In the genomic region with DNA sequence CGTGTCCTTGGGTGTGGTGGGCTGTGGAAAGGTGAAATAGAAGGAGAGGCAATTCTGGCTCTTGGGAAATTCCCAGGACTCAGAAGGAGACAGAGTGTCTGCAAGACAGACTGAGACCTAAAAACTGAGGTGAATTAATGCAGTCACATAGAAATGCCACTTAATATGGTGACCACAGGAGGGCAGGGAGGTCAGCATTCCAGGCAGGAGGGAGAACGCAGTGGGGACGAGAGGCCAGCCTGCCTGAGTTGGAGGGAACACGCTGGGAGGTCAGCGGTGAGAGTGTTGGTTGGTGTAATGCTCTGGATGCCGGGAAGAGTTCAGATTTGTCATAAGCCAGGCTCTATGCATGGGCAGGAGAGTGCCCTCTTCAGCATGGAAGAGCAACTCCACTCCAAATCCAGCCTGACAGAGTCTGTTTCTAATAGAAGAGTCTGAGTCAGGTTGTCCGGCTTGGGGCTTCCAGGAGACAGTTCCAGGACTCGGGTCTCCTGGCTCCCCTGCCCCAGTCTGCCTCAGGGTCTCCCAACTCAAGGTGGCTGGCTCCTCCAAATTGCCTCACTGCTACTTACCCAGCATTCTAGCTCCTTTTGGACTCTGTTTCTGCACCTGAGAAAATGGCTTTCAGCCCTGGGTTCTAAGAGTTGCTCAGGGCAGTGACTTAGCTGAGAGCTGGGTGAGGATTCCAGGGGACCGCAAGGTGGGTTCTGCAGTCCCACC, we compare ENCODE assay signal across 9 cellular contexts. TPM values are rescaled to one million over a fixed set of nuclear protein-coding genes. Genes with fewer than 3 reads are reported as not detected.
A peak's percentile ranks its signal among the peaks of the same experiment; 100 is the strongest.
DNase-seq lines count a peak whose midpoint lies in the region; ATAC-seq, FAIRE-seq and TF ChIP-seq lines count a peak whose summit lies in the region.
"Had no signal": no experiment of that assay in that cellular context is flagged by ENCODE, and none has a peak within 500 bp of the region (broad histone marks: within the 10 kb centered on the region; RNA-seq: fewer than 3 reads in every experiment).

No MANE protein-coding gene starts in this region.

- H3K4me2 ChIP-seq in GM23248 (ENCODE audit: unreplicated experiment) (peak overlapping the region; percentile 52), OCI-LY7 (ENCODE audit: low read length) (no peak overlapping the region), endothelial cell of umbilical vein (ENCODE audit: insufficient read depth, low read length) (no peak overlapping the region)

- H3K9ac ChIP-seq in GM23248 (no peak overlapping the region), endothelial cell of umbilical vein (replicated peaks; ENCODE audit: extremely low read depth, insufficient read depth, low read length) (no peak overlapping the region)

- no peak for ATAC-seq in HG03280 (IDR thresholded peaks at IDR 0.05; ENCODE audit: unreplicated experiment)

- H3K36me3 Mint-ChIP-seq in CD14-positive monocyte: no peaks in the 10 kb centered on the region

- H3K27me3 ChIP-seq in GM23248 (replicated peaks; ENCODE audit: insufficient read depth) (peaks cover 13% of the 10 kb centered on the region; the same call in 1 of the 2 replicates), endothelial cell of umbilical vein (ENCODE audit: control insufficient read depth in 2 of 2, insufficient read depth in 2 of 2, low read length in 2 of 2) (peaks cover 5 to 21% of the 10 kb centered on the region in 2 experiments)

- WGBS in GM23248 (ENCODE audit: low coverage in 1 of 2, low lambda C conversion rate in 2 of 2, missing lambda C conversion rate in 2 of 2), 2 experiments: 8 to 11% methylated on average over 9 of the region's 9 CpGs

- CTCF ChIA-PET in OCI-LY7 (lab: Charles Lee; ENCODE audit: unreplicated experiment): no interaction called here
- CTCF ChIA-PET in endothelial cell of umbilical vein (lab: Charles Lee): interaction anchor here (0.9 to 1.9 kb wide), 7 partner anchors 10 to 251 kb away, joined by 3 to 11 read pairs (median 5); no protein-coding TSS in a partner anchor

- H3K27me3 Mint-ChIP-seq in CD14-positive monocyte (ENCODE audit: low read depth in 3 of 3): peaks cover 6 to 13% (median 9%) of the 10 kb centered on the region in 3 donors

- intact Hi-C loops in OCI-LY7 (cut with micrococcal nuclease; ENCODE audit: unreplicated experiment) (no loop called here), endothelial cell of umbilical vein (cut with micrococcal nuclease) (loop anchor here (1.0 kb wide), 1 partner anchor 36 kb away; no protein-coding TSS in a partner anchor), CD14-positive monocyte (cut with micrococcal nuclease) (no loop called here)

- no peak for TF ChIP-seq POLR2A in endothelial cell of umbilical vein (IDR thresholded peaks at IDR 0.05; ENCODE audit: low read depth, low read length)

- H3K27ac Mint-ChIP-seq in CD14-positive monocyte: peak overlapping the region in 1 of 7 donors; percentile 16
- H3K27ac Mint-ChIP-seq: dendritic cell treated with granulocyte-macrophage colony-stimulating factor and Interleukin-4, amounts not matched to agents 40 ng/mL and 50 ng/mL, for 4 days had no signal

- H4K20me1 ChIP-seq in GM23248 (ENCODE audit: insufficient read depth) (no peaks in the 10 kb centered on the region), OCI-LY7 (ENCODE audit: insufficient read depth, low read length) (no peaks in the 10 kb centered on the region), endothelial cell of umbilical vein (replicated peaks; ENCODE audit: control insufficient read depth, extremely low read depth, insufficient read depth, low read length) (no peaks in the 10 kb centered on the region)

- H3K79me2 ChIP-seq in GM23248 (ENCODE audit: insufficient read depth) (no peaks in the 10 kb centered on the region), OCI-LY7 (ENCODE audit: insufficient read depth, low read depth, low read length) (no peaks in the 10 kb centered on the region), endothelial cell of umbilical vein (ENCODE audit: control insufficient read depth, insufficient read depth, low read length) (no peaks in the 10 kb centered on the region)

- H3K9me2 ChIP-seq in GM23248 (ENCODE audit: insufficient read depth) (no peaks in the 10 kb centered on the region), OCI-LY7 (ENCODE audit: insufficient read depth, low read length) (no peaks in the 10 kb centered on the region)

- H3K9me3 ChIP-seq in GM23248 (ENCODE audit: low read depth): no peaks in the 10 kb centered on the region
- no peaks in the 10 kb centered on the region for H3K9me3 ChIP-seq in OCI-LY7 (ENCODE audit: low read length)
- H3K9me3 ChIP-seq in endothelial cell of umbilical vein (replicated peaks; ENCODE audit: control insufficient read depth, insufficient read depth, low read length): no peaks in the 10 kb centered on the region

- H2AFZ ChIP-seq in GM23248 (peak overlapping the region; percentile 52), OCI-LY7 (ENCODE audit: low read length) (no peak overlapping the region), endothelial cell of umbilical vein (ENCODE audit: low read depth, low read length) (no peak overlapping the region)

- H3K27ac ChIP-seq in GM23248: peak overlapping the region; percentile 47
- H3K27ac ChIP-seq in OCI-LY7 (ENCODE audit: low read depth, low read length, poor library complexity, severe bottlenecking): no peak overlapping the region
- H3K27ac ChIP-seq in endothelial cell of umbilical vein (ENCODE audit: insufficient read depth, low read depth, low read length): no peak overlapping the region

- H3K4me1 ChIP-seq in GM23248 (ENCODE audit: insufficient read depth) (peaks cover 12% of the 10 kb centered on the region), OCI-LY7 (ENCODE audit: insufficient read depth, low read length, poor library complexity, severe bottlenecking) (no peaks in the 10 kb centered on the region), endothelial cell of umbilical vein (ENCODE audit: control insufficient read depth, extremely low read depth, insufficient read depth, low read length) (no peaks in the 10 kb centered on the region)

- DNase-seq in ACHN (peak; percentile 92), GM23248 (peak; percentile 95), OCI-LY7 (ENCODE audit: low spot score) (peak; percentile 24), endothelial cell of umbilical vein (ENCODE audit: low read depth, low spot score) (peak; percentile 38), myocyte (ENCODE audit: low read depth) (peak; percentile 53), middle frontal gyrus (ENCODE audit: extremely low spot score, low spot score) (no peak), CD14-positive monocyte (ENCODE audit: low spot score) (no peak)

- BruUV-seq in OCI-LY7 (replicated peaks; lab: Mats Ljungman, UMichigan): no TSS peak
- BruUV-seq in endothelial cell of umbilical vein (replicated peaks; lab: Mats Ljungman, UMichigan): no TSS peak

- in situ Hi-C loops in ACHN (cut with HindIII; ENCODE audit: low pct_ligation_motif_present, low pct_unique_long_range_greater_than_20kb, low sequenced_read_pairs) (no loop called here), GM23248 (cut with MboI) (no loop called here)

- peaks cover 6% of the 10 kb centered on the region; the same call in 1 of the 2 replicates for H3F3A ChIP-seq in GM23248 (ENCODE audit: insufficient read depth)

- POLR2A ChIA-PET in OCI-LY7 (lab: Charles Lee): no interaction called here
- POLR2A ChIA-PET in endothelial cell of umbilical vein (lab: Charles Lee): no interaction called here

- H3K36me3 ChIP-seq in GM23248 (ENCODE audit: low read depth) (no peaks in the 10 kb centered on the region), OCI-LY7 (ENCODE audit: insufficient read depth, low read length) (no peaks in the 10 kb centered on the region), endothelial cell of umbilical vein (ENCODE audit: control insufficient read depth in 2 of 2, extremely low read depth in 1 of 2, insufficient read depth in 2 of 2, low read length in 2 of 2) (no peaks in the 10 kb centered on the region)

- no peaks in the 10 kb centered on the region for H3K9me1 ChIP-seq in endothelial cell of umbilical vein (replicated peaks; ENCODE audit: control insufficient read depth, extremely low read depth, insufficient read depth, low read length)

- peak; percentile 74 for FAIRE-seq in endothelial cell of umbilical vein (lab: Jason Lieb, UNC)

- H3K9me3 Mint-ChIP-seq in CD14-positive monocyte: peaks cover 0 to 3% (median 0%) of the 10 kb centered on the region in 7 donors
- H3K9me3 Mint-ChIP-seq: dendritic cell treated with granulocyte-macrophage colony-stimulating factor and Interleukin-4, amounts not matched to agents 40 ng/mL and 50 ng/mL, for 4 days had no signal

- TF ChIP-seq CTCF in OCI-LY7 (conservative IDR thresholded peaks at IDR 0.05; ENCODE audit: low read length): peak; percentile 54
- peak in 1 of 2 donors; percentile 68 for TF ChIP-seq CTCF in endothelial cell of umbilical vein (IDR thresholded peaks at IDR 0.05; ENCODE audit: extremely low read depth in 1 of 2, insufficient read depth in 1 of 2, low read depth in 1 of 2, low read length in 2 of 2)
- TF ChIP-seq CTCF in CD14-positive monocyte (IDR thresholded peaks at IDR 0.05): no peak

- H3K4me1 Mint-ChIP-seq in CD14-positive monocyte: peaks cover 19% of the 10 kb centered on the region

- no peak overlapping the region for H3K4me3 Mint-ChIP-seq in CD14-positive monocyte
- H3K4me3 Mint-ChIP-seq: dendritic cell treated with granulocyte-macrophage colony-stimulating factor and Interleukin-4, amounts not matched to agents 40 ng/mL and 50 ng/mL, for 4 days had no signal

- dilution Hi-C loops in endothelial cell of umbilical vein (cut with MboI; ENCODE audit: extremely low pct_ligation_motif_present, low sequenced_read_pairs): no loop called here

- H3K4me3 ChIP-seq in GM23248 (no peak overlapping the region), OCI-LY7 (ENCODE audit: low read depth, low read length, poor library complexity, severe bottlenecking) (no peak overlapping the region), endothelial cell of umbilical vein (replicated peaks in 1 of 3; ENCODE audit: insufficient read depth in 1 of 3, low read depth in 1 of 3, low read length in 3 of 3) (no peak overlapping the region)

RNA-seq across cellular contexts. Expression of a gene that starts 5.7 kb away (rescaled TPM):
- not detected in 2 replicates for total RNA-seq in GM23248 (2014; rRNA removed; shearing (Covaris generic))
- polyA plus RNA-seq in GM23248 (2016; fragmentation: Nextera tagmentation; extraction: Ambion mirVana): not detected in 2 replicates
- total RNA-seq in OCI-LY7 (2014; rRNA removed; shearing (Covaris generic)): not detected in 2 replicates
- not detected in 2 replicates for total RNA-seq in OCI-LY7 (2022)
- not detected in 2 replicates for total RNA-seq in endothelial cell of umbilical vein
- not detected in 2 replicates for polyA plus RNA-seq in endothelial cell of umbilical vein
- polyA plus RNA-seq in endothelial cell of umbilical vein (2011; cell fraction: cytosol; rRNA removed): not detected in 2 replicates
- not detected in 2 replicates for polyA plus RNA-seq in endothelial cell of umbilical vein (2011; cell fraction: nucleus; rRNA removed)
- not detected in 2 replicates for polyA plus RNA-seq in endothelial cell of umbilical vein (2012)
- not detected in 2 replicates for polyA minus RNA-seq in endothelial cell of umbilical vein
- not detected for polyA minus RNA-seq in endothelial cell of umbilical vein (2011; cell fraction: cytosol; rRNA and poly(A)+ RNA removed)
- not detected in 2 replicates for polyA minus RNA-seq in endothelial cell of umbilical vein (2011; cell fraction: nucleus; rRNA and poly(A)+ RNA removed)
- total RNA-seq in myocyte: 0.26 and 0.29 TPM in 2 replicates
- polyA plus RNA-seq in myocyte (2012): 0.08 TPM
- not detected for polyA plus RNA-seq in CD14-positive monocyte

RNA-seq across cellular contexts. Expression of a gene that starts 30.6 kb away (rescaled TPM):
- total RNA-seq in GM23248 (2014; rRNA removed; shearing (Covaris generic)): 77.9 and 81.0 TPM in 2 replicates
- polyA plus RNA-seq in GM23248 (2016; fragmentation: Nextera tagmentation; extraction: Ambion mirVana) (70.3 and 76.8 TPM in 2 replicates), endothelial cell of umbilical vein (96.1 and 103 TPM in 2 replicates), CD14-positive monocyte (10 to 100 TPM; 22.4 to 43.6 TPM)
- 35.3 and 35.9 TPM in 2 replicates for total RNA-seq in OCI-LY7 (2014; rRNA removed; shearing (Covaris generic))
- total RNA-seq in OCI-LY7 (2022) (24.8 and 28.5 TPM in 2 replicates), endothelial cell of umbilical vein (39.3 and 44.6 TPM in 2 replicates), myocyte (86.5 and 88.2 TPM in 2 replicates)
- polyA plus RNA-seq in endothelial cell of umbilical vein (2011; cell fraction: cytosol; rRNA removed): 76.9 and 83.8 TPM in 2 replicates
- polyA plus RNA-seq in endothelial cell of umbilical vein (2011; cell fraction: nucleus; rRNA removed): 54.7 and 61.3 TPM in 2 replicates
- 43.7 and 52.4 TPM in 2 replicates for polyA plus RNA-seq in endothelial cell of umbilical vein (2012)
- polyA minus RNA-seq in endothelial cell of umbilical vein: 97.0 and 123 TPM in 2 replicates
- polyA minus RNA-seq in endothelial cell of umbilical vein (2011; cell fraction: cytosol; rRNA and poly(A)+ RNA removed): 28.2 TPM
- polyA minus RNA-seq in endothelial cell of umbilical vein (2011; cell fraction: nucleus; rRNA and poly(A)+ RNA removed): 11.3 and 16.9 TPM in 2 replicates
- 109 TPM for polyA plus RNA-seq in myocyte (2012)

RNA-seq across cellular contexts. Expression of a gene that starts 57.9 kb away (rescaled TPM):
- not detected in 2 replicates for total RNA-seq in GM23248 (2014; rRNA removed; shearing (Covaris generic))
- polyA plus RNA-seq in GM23248 (2016; fragmentation: Nextera tagmentation; extraction: Ambion mirVana): not detected in 2 replicates
- not detected in 2 replicates for total RNA-seq in OCI-LY7 (2014; rRNA removed; shearing (Covaris generic))
- not detected in 2 replicates for total RNA-seq in OCI-LY7 (2022)
- not detected in 2 replicates for total RNA-seq in endothelial cell of umbilical vein
- polyA plus RNA-seq in endothelial cell of umbilical vein: not detected in 2 replicates
- not detected in 2 replicates for polyA plus RNA-seq in endothelial cell of umbilical vein (2011; cell fraction: cytosol; rRNA removed)
- polyA plus RNA-seq in endothelial cell of umbilical vein (2011; cell fraction: nucleus; rRNA removed): not detected in 2 replicates
- polyA plus RNA-seq in endothelial cell of umbilical vein (2012): not detected in 2 replicates
- 0.75 TPM in 1 of 2 replicates, not detected in the other for polyA minus RNA-seq in endothelial cell of umbilical vein
- not detected for polyA minus RNA-seq in endothelial cell of umbilical vein (2011; cell fraction: cytosol; rRNA and poly(A)+ RNA removed)
- polyA minus RNA-seq in endothelial cell of umbilical vein (2011; cell fraction: nucleus; rRNA and poly(A)+ RNA removed): not detected in 2 replicates
- total RNA-seq in myocyte: not detected in 2 replicates
- polyA plus RNA-seq in myocyte (2012): 0.25 TPM
- not detected for polyA plus RNA-seq in CD14-positive monocyte

Comparison
In these comparisons a context has a peak if more than half of its experiments do, and no peak if none do; other contexts are left out.
1. DNase-seq: peak in ACHN (single experiment), GM23248 (single experiment), OCI-LY7 (single experiment), endothelial cell of umbilical vein (single experiment) and myocyte (single experiment); none in middle frontal gyrus (single experiment) and CD14-positive monocyte (single experiment).